14 cellular contexts compared by ENCODE assay signal in genomic region chr3:139312959-139313358, GRCh38. TPM values are rescaled to one million over a fixed set of nuclear protein-coding genes. Genes with fewer than 3 reads are reported as not detected.
DNase-seq lines count a peak whose midpoint lies in the region; ATAC-seq, FAIRE-seq and TF ChIP-seq lines count a peak whose summit lies in the region.
"Had no signal": no experiment of that assay in that cellular context is flagged by ENCODE, and none has a peak within 500 bp of the region (broad histone marks: within the 10 kb centered on the region; RNA-seq: fewer than 3 reads in every experiment).

No MANE protein-coding gene starts in this region.

- H3K27me3 ChIP-seq in trophoblast cell (ENCODE audit: insufficient read depth, low read length), result no peaks in the 10 kb centered on the region
- no peaks in the 10 kb centered on the region for H3K27me3 ChIP-seq in body of pancreas

- peak; percentile 81 for DNase-seq in GM03348 (ENCODE audit: low spot score)
- peak; percentile 74 for DNase-seq in RCC 7860 (ENCODE audit: low spot score)
- DNase-seq in epithelial cell of prostate (ENCODE audit: low read depth, low spot score), result peak; percentile 39
- DNase-seq in trophoblast cell, result peak; percentile 84 to 95
- no peak for DNase-seq in NCI-H187 treated with DMSO at 0.1 percent for 48 hours (lab: John Stamatoyannopoulos, UW)
- no peak for DNase-seq in foreskin melanocyte
- no peak for DNase-seq in NCI-H146 treated with DMSO at 0.1 percent for 48 hours (lab: John Stamatoyannopoulos, UW; ENCODE audit: unreplicated experiment)
- no peak for DNase-seq in body of pancreas
- DNase-seq: activated CD4-positive, alpha-beta memory T cell treated with anti-CD3 and anti-CD28 coated beads, Interleukin-2, amount 10 ng/mL, durations not matched to agents 7 days and 5 days; activated effector memory CD4-positive, alpha-beta T cell treated with anti-CD3 and anti-CD28 coated beads, Interleukin-2, amount 50 U/mL, for 16 hours; CD4-positive, alpha-beta memory T cell; NCI-H1092; stomach had no signal

- H3K14ac ChIP-seq in trophoblast cell (ENCODE audit: low read length), result no peak overlapping the region

- intact Hi-C loops in body of pancreas (cut with DNase I), result no loop called here

- H3K36me3 ChIP-seq in trophoblast cell (ENCODE audit: control insufficient read depth in 1 of 2, insufficient read depth in 2 of 2, low read length in 2 of 2) (no peaks in the 10 kb centered on the region), body of pancreas (replicated peaks in 1 of 2; ENCODE audit: insufficient read depth in 1 of 2, low read depth in 2 of 2) (no peaks in the 10 kb centered on the region)
- H3K36me3 ChIP-seq: cardiac muscle cell, stomach had no signal

- no peak overlapping the region for H2AFZ ChIP-seq in trophoblast cell (ENCODE audit: insufficient read depth, low read length, poor library complexity)

- H2BK120ac ChIP-seq in trophoblast cell (ENCODE audit: insufficient read depth, low read length, poor library complexity), result no peak overlapping the region

- no peak overlapping the region for H3K4ac ChIP-seq in trophoblast cell (ENCODE audit: low read depth, low read length)

- no CpG with 5 or more reads among the region's 2 CpGs for WGBS in trophoblast cell (ENCODE audit: extremely low coverage, insufficient coverage, insufficient read length)
- WGBS in body of pancreas, 2 donors, result 95 to 100% methylated on average over 2 of the region's 2 CpGs

- H2BK12ac ChIP-seq in trophoblast cell (ENCODE audit: low read length), result no peak overlapping the region

- H2AK5ac ChIP-seq in trophoblast cell (ENCODE audit: low read length), result no peak overlapping the region

- no peak overlapping the region for H3K4me2 ChIP-seq in trophoblast cell (ENCODE audit: low read length)

- no peak overlapping the region for H2BK5ac ChIP-seq in trophoblast cell (ENCODE audit: low read depth, low read length, poor library complexity)

- no peaks in the 10 kb centered on the region for H3K79me2 ChIP-seq in trophoblast cell (ENCODE audit: control insufficient read depth, insufficient read depth, low read length, poor library complexity)

- TF ChIP-seq CTCF in body of pancreas (IDR thresholded peaks at IDR 0.05), result no peak

- H4K91ac ChIP-seq in trophoblast cell (ENCODE audit: low read depth, low read length), result no peak overlapping the region

- H3K4me1 ChIP-seq in trophoblast cell (ENCODE audit: control insufficient read depth in 1 of 2, insufficient read depth in 2 of 2, low read length in 2 of 2) (peaks cover 38 to 49% of the 10 kb centered on the region in 2 experiments), body of pancreas (peaks cover 8% of the 10 kb centered on the region)
- H3K4me1 ChIP-seq: stomach had no signal

- H3K18ac ChIP-seq in trophoblast cell (ENCODE audit: low read length), result no peak overlapping the region

- TF ChIP-seq POLR2A in body of pancreas (IDR thresholded peaks at IDR 0.05), result no peak

- no peak overlapping the region for H4K8ac ChIP-seq in trophoblast cell (ENCODE audit: low read depth, low read length)

- H3K79me1 ChIP-seq in trophoblast cell (ENCODE audit: low read length), result peaks cover 18% of the 10 kb centered on the region

- ATAC-seq in body of pancreas, result no peak

- FAIRE-seq in RCC 7860 (lab: Jason Lieb, UNC), result peak; percentile 21

- H3K9me3 ChIP-seq in trophoblast cell (ENCODE audit: insufficient read depth, low read depth, low read length) (no peaks in the 10 kb centered on the region), body of pancreas (no peaks in the 10 kb centered on the region)
- H3K9me3 ChIP-seq: stomach had no signal

- no peak overlapping the region for H3K9ac ChIP-seq in trophoblast cell (ENCODE audit: low read length)

- H3K23ac ChIP-seq in trophoblast cell (ENCODE audit: low read length), result no peak overlapping the region

- H3K4me3 ChIP-seq in trophoblast cell (ENCODE audit: low read depth, low read length), result no peak overlapping the region
- H3K4me3 ChIP-seq in body of pancreas, result no peak overlapping the region
- H3K4me3 ChIP-seq: cardiac muscle cell, stomach had no signal

- H3K27ac ChIP-seq in epithelial cell of prostate (no peak overlapping the region), trophoblast cell (ENCODE audit: low read depth, low read length) (peak overlapping the region; percentile 38), body of pancreas (no peak overlapping the region)
- H3K27ac ChIP-seq: cardiac muscle cell, stomach had no signal

- H4K12ac ChIP-seq in trophoblast cell (ENCODE audit: low read depth, low read length), result no peak overlapping the region

RNA-seq across cellular contexts. Expression of gene MRPS22, which starts 30.9 kb away (rescaled TPM):
- polyA plus RNA-seq in trophoblast cell (2013), result 54.2 and 55.0 TPM in 2 replicates
- 10 to 100 TPM; 18.7 to 29.7 TPM for total RNA-seq in body of pancreas

Comparison
In these comparisons a context has a peak if more than half of its experiments do, and no peak if none do; other contexts are left out.
1. DNase-seq: peak in GM03348 (single experiment), RCC 7860 (single experiment), epithelial cell of prostate (single experiment) and trophoblast cell (2 of 2); none in NCI-H187 treated with DMSO at 0.1 percent for 48 hours (single experiment), foreskin melanocyte (single experiment), NCI-H146 treated with DMSO at 0.1 percent for 48 hours (single experiment) and body of pancreas (0 of 4).